ENCODE assay signal across 10 cellular contexts in the genomic region with DNA sequence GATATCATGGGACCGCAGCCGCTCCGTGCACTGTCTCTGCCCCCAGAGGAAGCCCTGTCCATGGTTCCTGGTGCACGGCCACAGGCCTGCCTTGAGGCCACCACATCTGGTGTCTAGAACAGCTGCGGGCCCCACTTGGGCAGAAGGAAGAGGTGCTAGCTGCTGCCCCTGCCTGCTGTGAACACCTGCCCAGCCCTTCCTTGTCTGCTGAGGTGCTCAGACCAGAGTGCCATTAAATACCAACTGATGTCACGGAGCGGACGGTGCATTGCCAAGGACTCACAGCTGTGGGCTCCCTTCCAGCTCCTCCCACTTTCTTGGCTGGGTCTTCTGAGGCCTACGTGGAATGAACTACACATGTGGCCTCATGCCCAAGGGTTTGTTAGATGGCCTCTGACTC.
DNase-seq lines count a peak whose midpoint lies in the region; ATAC-seq and TF ChIP-seq lines count a peak whose summit lies in the region.
"Had no signal": no experiment of that assay in that cellular context is flagged by ENCODE, and none has a peak within 500 bp of the region (broad histone marks: within the 10 kb centered on the region; RNA-seq: fewer than 3 reads in every experiment).

No MANE protein-coding gene starts in this region.

- no peaks in the 10 kb centered on the region for H3K36me3 Mint-ChIP-seq in activated naive CD8-positive, alpha-beta T cell treated with anti-CD3 and anti-CD28 coated beads for 36 hours

- H3K27ac Mint-ChIP-seq in activated naive CD8-positive, alpha-beta T cell treated with anti-CD3 and anti-CD28 coated beads for 36 hours, result no peak overlapping the region

- H3K27me3 Mint-ChIP-seq in activated naive CD8-positive, alpha-beta T cell treated with anti-CD3 and anti-CD28 coated beads for 36 hours, result no peaks in the 10 kb centered on the region
- H3K27me3 Mint-ChIP-seq: stimulated activated naive CD8-positive, alpha-beta T cell treated with anti-CD3 and anti-CD28 coated beads, Interleukin-15, amount 100 ng/mL, for 72 hours had no signal

- TF ChIP-seq CTCF in AG04450 (IDR thresholded peaks at IDR 0.05; ENCODE audit: low read depth, low read length) (no peak), OCI-LY7 (conservative IDR thresholded peaks at IDR 0.05; ENCODE audit: low read length) (no peak), BE2C (IDR thresholded peaks at IDR 0.05; ENCODE audit: low read depth, low read length) (no peak)

- DNase-seq in AG04450 (ENCODE audit: low read depth, low spot score) (no peak), OCI-LY7 (ENCODE audit: low spot score) (peak; percentile 79), germinal center (ENCODE audit: low spot score) (peak; percentile 70), left cardiac atrium (no peak), BE2C (no peak), cerebellar cortex (ENCODE audit: low spot score) (no peak)
- no peak for DNase-seq in activated naive CD8-positive, alpha-beta T cell treated with anti-CD3 and anti-CD28 coated beads for 36 hours
- DNase-seq: stimulated activated naive CD8-positive, alpha-beta T cell treated with anti-CD3 and anti-CD28 coated beads, Interleukin-15, amount 100 ng/mL, for 72 hours had no signal

- peak; percentile 8 for ATAC-seq in GM19023 (IDR thresholded peaks at IDR 0.05; ENCODE audit: unreplicated experiment)
- no peak for ATAC-seq in left cardiac atrium
- ATAC-seq: stimulated activated naive CD8-positive, alpha-beta T cell treated with anti-CD3 and anti-CD28 coated beads, Interleukin-15, amount 100 ng/mL, for 72 hours had no signal

- peak overlapping the region; percentile 53 for H2AFZ ChIP-seq in OCI-LY7 (ENCODE audit: low read length)

- no peaks in the 10 kb centered on the region for H3K79me2 ChIP-seq in OCI-LY7 (ENCODE audit: insufficient read depth, low read depth, low read length)

- H3K9me2 ChIP-seq in OCI-LY7 (ENCODE audit: insufficient read depth, low read length), result no peaks in the 10 kb centered on the region

- H3K27me3 ChIP-seq in AG04450 (ENCODE audit: control insufficient read depth, insufficient read depth, low read length), result no peaks in the 10 kb centered on the region
- H3K27me3 ChIP-seq in BE2C, result no peaks in the 10 kb centered on the region

- BruUV-seq in OCI-LY7 (replicated peaks; lab: Mats Ljungman, UMichigan), result no TSS peak

- H3K36me3 ChIP-seq in OCI-LY7 (ENCODE audit: insufficient read depth, low read length) (no peaks in the 10 kb centered on the region), BE2C (no peaks in the 10 kb centered on the region)

- no peak overlapping the region for H3K4me3 Mint-ChIP-seq in activated naive CD8-positive, alpha-beta T cell treated with anti-CD3 and anti-CD28 coated beads for 36 hours
- H3K4me3 Mint-ChIP-seq: stimulated activated naive CD8-positive, alpha-beta T cell treated with anti-CD3 and anti-CD28 coated beads, Interleukin-15, amount 100 ng/mL, for 72 hours had no signal

- POLR2A ChIA-PET in AG04450 (lab: Yijun Ruan, JAX), result no interaction called here
- POLR2A ChIA-PET in OCI-LY7 (lab: Charles Lee), result interaction anchor here (0.6 to 2.1 kb wide), 5 partner anchors 10 to 365 kb away, joined by 3 to 9 read pairs (median 3); no protein-coding TSS in a partner anchor

- H3K9me3 ChIP-seq in AG04450 (ENCODE audit: control insufficient read depth, insufficient read depth, low read length) (no peaks in the 10 kb centered on the region), OCI-LY7 (ENCODE audit: low read length) (no peaks in the 10 kb centered on the region), BE2C (no peaks in the 10 kb centered on the region)

- peak overlapping the region; percentile 31 for H3K27ac ChIP-seq in AG04450 (ENCODE audit: low read depth, low read length)
- H3K27ac ChIP-seq in OCI-LY7 (ENCODE audit: low read depth, low read length, poor library complexity, severe bottlenecking), result peak overlapping the region; percentile 83

- peak overlapping the region; percentile 83 for H3K4me2 ChIP-seq in OCI-LY7 (ENCODE audit: low read length)

- H3K4me3 ChIP-seq in AG04450 (ENCODE audit: low read depth, low read length) (no peak overlapping the region), OCI-LY7 (ENCODE audit: low read depth, low read length, poor library complexity, severe bottlenecking) (peak overlapping the region; percentile 43), BE2C (ENCODE audit: low read depth, low read length) (no peak overlapping the region)
- H3K4me3 ChIP-seq: coronary artery had no signal

- H3K4me1 ChIP-seq in OCI-LY7 (ENCODE audit: insufficient read depth, low read length, poor library complexity, severe bottlenecking) (peaks cover 90% of the 10 kb centered on the region), BE2C (no peaks in the 10 kb centered on the region)

- H3K4me1 Mint-ChIP-seq in activated naive CD8-positive, alpha-beta T cell treated with anti-CD3 and anti-CD28 coated beads for 36 hours, result peaks cover 16% of the 10 kb centered on the region

- no peaks in the 10 kb centered on the region for H3K9me3 Mint-ChIP-seq in activated naive CD8-positive, alpha-beta T cell treated with anti-CD3 and anti-CD28 coated beads for 36 hours
- H3K9me3 Mint-ChIP-seq: stimulated activated naive CD8-positive, alpha-beta T cell treated with anti-CD3 and anti-CD28 coated beads, Interleukin-15, amount 100 ng/mL, for 72 hours had no signal

- CTCF ChIA-PET in AG04450 (lab: Charles Lee) (interaction anchor here (1.0 kb wide), 1 partner anchor 12 kb away, joined by 4 read pairs; no protein-coding TSS in a partner anchor), OCI-LY7 (lab: Charles Lee; ENCODE audit: unreplicated experiment) (interaction anchor here (0.6 kb wide), 1 partner anchor 75 kb away, joined by 3 read pairs; no protein-coding TSS in a partner anchor)

- H4K20me1 ChIP-seq in OCI-LY7 (ENCODE audit: insufficient read depth, low read length), result no peaks in the 10 kb centered on the region

- intact Hi-C loops in OCI-LY7 (cut with micrococcal nuclease; ENCODE audit: unreplicated experiment) (loop anchor here (5.0 to 10.0 kb wide), 3 partner anchors 220 to 367 kb away; a partner anchor contains a TSS), left cardiac atrium (cut with DNase I) (no loop called here)

Comparison
In these comparisons a context has a peak if more than half of its experiments do, and no peak if none do; other contexts are left out.
1. DNase-seq: peak in OCI-LY7 (single experiment) and germinal center (single experiment); none in AG04450 (single experiment), activated naive CD8-positive, alpha-beta T cell treated with anti-CD3 and anti-CD28 coated beads for 36 hours (single experiment), left cardiac atrium (single experiment), BE2C (single experiment) and cerebellar cortex (single experiment).